ENCODE assay signal across 14 cellular contexts in the genomic region with DNA sequence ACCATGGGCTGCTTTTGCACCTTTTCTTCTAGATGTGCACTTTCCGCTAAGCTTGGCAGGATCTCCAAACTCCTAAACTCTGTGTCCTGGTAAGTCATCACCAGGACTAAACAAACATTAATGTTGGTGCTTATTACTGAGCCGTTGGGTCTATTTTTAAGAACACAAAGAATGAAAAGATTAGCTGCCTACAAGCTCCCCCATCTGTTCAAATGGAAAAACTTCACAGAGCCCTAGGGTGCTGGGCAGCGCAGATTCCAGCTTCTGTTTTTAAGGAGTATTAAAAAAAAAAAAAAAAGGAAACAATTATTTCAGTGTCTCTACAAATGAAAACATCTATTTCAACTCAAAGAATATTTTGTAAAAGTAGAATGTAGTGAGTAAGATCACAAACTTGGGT.
DNase-seq lines count a peak whose midpoint lies in the region; ATAC-seq and TF ChIP-seq lines count a peak whose summit lies in the region.
"Had no signal": no experiment of that assay in that cellular context is flagged by ENCODE, and none has a peak within 500 bp of the region (broad histone marks: within the 10 kb centered on the region; RNA-seq: fewer than 3 reads in every experiment).

No MANE protein-coding gene starts in this region.

- no peak for DNase-seq in LNCaP clone FGC (ENCODE audit: low read depth)
- no peak for DNase-seq in adrenal gland
- DNase-seq in MV-4-11 (lab: John Stamatoyannopoulos, UW): no peak
- no peak for DNase-seq in activated naive CD4-positive, alpha-beta T cell (lab: John Stamatoyannopoulos, UW)
- DNase-seq: activated CD4-positive, alpha-beta T cell treated with anti-CD3 and anti-CD28 coated beads, Interleukin-2, amount 50 U/mL, for 4 hours; activated naive CD8-positive, alpha-beta T cell treated with anti-CD3 and anti-CD28 coated beads, Interleukin-2, amount 10 ng/mL, durations not matched to agents 7 days and 5 days; C1 segment of cervical spinal cord; NCI-H1105; stimulated activated naive CD4-positive, alpha-beta T cell had no signal

- no peak overlapping the region for H3K4me3 ChIP-seq in LNCaP clone FGC (ENCODE audit: low read depth, low read length)
- H3K4me3 ChIP-seq in adrenal gland: no peak overlapping the region

- ATAC-seq in HG02970 (IDR thresholded peaks at IDR 0.05; ENCODE audit: low FRiP score, unreplicated experiment) (no peak), HG03280 (IDR thresholded peaks at IDR 0.05; ENCODE audit: unreplicated experiment) (no peak)

- intact Hi-C loops in adrenal gland (cut with DNase I): no loop called here

- TF ChIP-seq CTCF in C4-2B (conservative IDR thresholded peaks at IDR 0.05) (peak; percentile 38), LNCaP clone FGC (IDR thresholded peaks at IDR 0.05; ENCODE audit: control insufficient read depth, extremely low read depth, insufficient read depth) (peak; percentile 45), adrenal gland (IDR thresholded peaks at IDR 0.05) (peak in 4 of 6 experiments; percentile 18 to 37 (median 24))

- H3K36me3 ChIP-seq in adrenal gland (replicated peaks in 1 of 2): no peaks in the 10 kb centered on the region

- TF ChIP-seq POLR2A in adrenal gland (IDR thresholded peaks at IDR 0.05): no peak

- H3K27me3 ChIP-seq in adrenal gland (no peaks in the 10 kb centered on the region), layer of hippocampus (ENCODE audit: control insufficient read depth, insufficient read depth, low read length) (no peaks in the 10 kb centered on the region)

- WGBS in adrenal gland, 4 donors: 46 to 58% (median 54%) methylated on average over 3 of the region's 3 CpGs

- H3K27ac ChIP-seq in C4-2B (no peak overlapping the region), adrenal gland (no peak overlapping the region), layer of hippocampus (ENCODE audit: low read depth, low read length) (peak overlapping the region; percentile 46)
- H3K27ac ChIP-seq: RWPE1 had no signal

- no peaks in the 10 kb centered on the region for H3K4me1 ChIP-seq in adrenal gland (replicated peaks in 1 of 2)

- no peaks in the 10 kb centered on the region for H3K9me3 ChIP-seq in adrenal gland (replicated peaks in 1 of 3)
